Comparison of ENCODE assay signal across 8 cellular contexts in genomic region chr10:132307823-132308587, GRCh38. TPM values are rescaled to one million over a fixed set of nuclear protein-coding genes. Genes with fewer than 3 reads are reported as not detected.
A peak's percentile ranks its signal among the peaks of the same experiment; 100 is the strongest.
DNase-seq lines count a peak whose midpoint lies in the region; ATAC-seq, FAIRE-seq and TF ChIP-seq lines count a peak whose summit lies in the region.

Gene STK32C, minus strand, starts transcription at chr10:132307950. Its CDS starts 117 bp downstream, at chr10:132307833.

- DNase-seq in A549 (ENCODE audit: low read depth in 1 of 2, low spot score in 1 of 2) (peak; percentile 90 to 93), NCI-H2196 (lab: John Stamatoyannopoulos, UW; ENCODE audit: unreplicated experiment) (peak; percentile 71), colonic mucosa (peak; percentile 92), left kidney (ENCODE audit: low read depth, low spot score) (peak; percentile 95)
- peak; percentile 93 for DNase-seq in activated CD4-positive, alpha-beta T cell treated with anti-CD3 and anti-CD28 coated beads for 48 hours
- peak; percentile 84 to 89 (median 86) for DNase-seq in stimulated activated CD4-positive, alpha-beta T cell treated with anti-CD3 and anti-CD28 coated beads, Interleukin-1b, Interleukin-23, amount 100 ng/mL, for 24 hours (ENCODE audit: low read depth in 4 of 4, low spot score in 1 of 4)

- TF ChIP-seq RAD21 in A549 (conservative IDR thresholded peaks at IDR 0.05 in 1 of 2, IDR thresholded peaks at IDR 0.05 in 1 of 2) = peak in 1 of 2 experiments; percentile 47; a peak in 1 of 5 replicates

- intact Hi-C loops in colonic mucosa (cut with DNase I) = no loop called here

- POLR2A ChIA-PET in A549 (lab: Yijun Ruan, JAX) = interaction anchor here (0.6 to 1.0 kb wide), 13 partner anchors 12 to 138 kb away, joined by 3 to 18 read pairs (median 4); partner anchors contain the start of gene LRRC27

- peak within 1 kb of the TSS; percentile 88 for H3K4me2 ChIP-seq in A549

- WGBS in A549 (ENCODE audit: missing lambda C conversion rate) = 2% methylated on average over 12 of the region's 84 CpGs

- peak; percentile 82 for TF ChIP-seq POLR2A in A549 (IDR thresholded peaks at IDR 0.05; ENCODE audit: low read length)

- H3K9me3 ChIP-seq in A549 = no peaks in the 10 kb centered on the region
- no peaks in the 10 kb centered on the region for H3K9me3 ChIP-seq in colonic mucosa

- H3K27me3 ChIP-seq in colonic mucosa = no peaks in the 10 kb centered on the region

- H3K27ac ChIP-seq in A549 (peak within 1 kb of the TSS; percentile 95 to 97), colonic mucosa (peak within 1 kb of the TSS; percentile 79)

- FAIRE-seq in A549 (lab: Jason Lieb, UNC) = no peak

- ATAC-seq in A549 (peak; percentile 75 to 88), GM18508 (IDR thresholded peaks at IDR 0.05; ENCODE audit: insufficient read depth, unreplicated experiment) (peak; percentile 50), HG02973 (IDR thresholded peaks at IDR 0.05; ENCODE audit: unreplicated experiment) (peak; percentile 73)

- CTCF ChIA-PET in A549 (lab: Yijun Ruan, JAX) = interaction anchor here (0.8 to 1.6 kb wide), 3 partner anchors 14 to 88 kb away, joined by 3 to 4 read pairs (median 3); no protein-coding TSS in a partner anchor

- no peak for TF ChIP-seq EP300 in A549 (IDR thresholded peaks at IDR 0.05)

- TF ChIP-seq CTCF in A549 (IDR thresholded peaks at IDR 0.05) (no peak), colonic mucosa (IDR thresholded peaks at IDR 0.05) (no peak)

- H3K4me3 ChIP-seq in A549 (peak within 1 kb of the TSS; percentile 88), colonic mucosa (peak within 1 kb of the TSS; percentile 96)

- H3K4me1 ChIP-seq in A549 = peaks cover 21% of the 10 kb centered on the region
- peaks cover 6% of the 10 kb centered on the region for H3K4me1 ChIP-seq in colonic mucosa

- H3K9ac ChIP-seq in colonic mucosa (ENCODE audit: low read depth in 2 of 2, low read length in 2 of 2) = peak within 1 kb of the TSS; percentile 56 to 76

- H3K36me3 ChIP-seq in colonic mucosa = no peaks in the 10 kb centered on the region

TF ChIP-seq in A549, 52 proteins besides CTCF, POLR2A, EP300 and RAD21:
- TF ChIP-seq HDAC2 (IDR thresholded peaks at IDR 0.05) (no peak), CHD4 (IDR thresholded peaks at IDR 0.05; ENCODE audit: borderline replicate concordance) (no peak), SMC3 (IDR thresholded peaks at IDR 0.05) (peak; percentile 29), MYC (IDR thresholded peaks at IDR 0.05; ENCODE audit: borderline replicate concordance, low read length) (no peak), HOXB5 (CRISPR knock-in tag; IDR thresholded peaks at IDR 0.05) (no peak), HOXB13 (CRISPR knock-in tag; IDR thresholded peaks at IDR 0.05; ENCODE audit: low read depth) (no peak), JUN (IDR thresholded peaks at IDR 0.05) (peak in 1 of 2 experiments; percentile 78; a peak in 2 of 5 replicates), KDM1A (IDR thresholded peaks at IDR 0.05; ENCODE audit: low read depth) (no peak), ZNF302 (CRISPR knock-in tag; IDR thresholded peaks at IDR 0.05) (no peak), CEBPB (IDR thresholded peaks at IDR 0.05) (no peak), ZC3H11A (IDR thresholded peaks at IDR 0.05) (no peak), KDM5A (IDR thresholded peaks at IDR 0.05) (no peak), FOSL2 (IDR thresholded peaks at IDR 0.05) (no peak), FOSL2 (CRISPR knock-in tag; IDR thresholded peaks at IDR 0.05) (no peak), PHF8 (IDR thresholded peaks at IDR 0.05; ENCODE audit: borderline replicate concordance, low read depth) (peak; percentile 73; the same call in 1 of the 2 replicates), E2F6 (IDR thresholded peaks at IDR 0.05; ENCODE audit: borderline replicate concordance, low read depth) (no peak), ATOH8 (CRISPR knock-in tag; IDR thresholded peaks at IDR 0.05; ENCODE audit: low read depth) (no peak), CBX2 (IDR thresholded peaks at IDR 0.05; ENCODE audit: borderline replicate concordance, low read depth) (no peak), ZFP36 (IDR thresholded peaks at IDR 0.05; ENCODE audit: borderline replicate concordance, partially characterized antibody) (no peak), EHF (CRISPR knock-in tag; IDR thresholded peaks at IDR 0.05) (no peak), RNF2 (IDR thresholded peaks at IDR 0.05; ENCODE audit: borderline replicate concordance, low read depth) (no peak)
- TF ChIP-seq, protein P1, sequence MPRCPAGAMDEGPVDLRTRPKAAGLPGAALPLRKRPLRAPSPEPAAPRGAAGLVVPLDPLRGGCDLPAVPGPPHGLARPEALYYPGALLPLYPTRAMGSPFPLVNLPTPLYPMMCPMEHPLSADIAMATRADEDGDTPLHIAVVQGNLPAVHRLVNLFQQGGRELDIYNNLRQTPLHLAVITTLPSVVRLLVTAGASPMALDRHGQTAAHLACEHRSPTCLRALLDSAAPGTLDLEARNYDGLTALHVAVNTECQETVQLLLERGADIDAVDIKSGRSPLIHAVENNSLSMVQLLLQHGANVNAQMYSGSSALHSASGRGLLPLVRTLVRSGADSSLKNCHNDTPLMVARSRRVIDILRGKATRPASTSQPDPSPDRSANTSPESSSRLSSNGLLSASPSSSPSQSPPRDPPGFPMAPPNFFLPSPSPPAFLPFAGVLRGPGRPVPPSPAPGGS (IDR thresholded peaks at IDR 0.05) = peak; percentile 42; the same call in 1 of the 3 replicates
- TF ChIP-seq, protein P2, sequence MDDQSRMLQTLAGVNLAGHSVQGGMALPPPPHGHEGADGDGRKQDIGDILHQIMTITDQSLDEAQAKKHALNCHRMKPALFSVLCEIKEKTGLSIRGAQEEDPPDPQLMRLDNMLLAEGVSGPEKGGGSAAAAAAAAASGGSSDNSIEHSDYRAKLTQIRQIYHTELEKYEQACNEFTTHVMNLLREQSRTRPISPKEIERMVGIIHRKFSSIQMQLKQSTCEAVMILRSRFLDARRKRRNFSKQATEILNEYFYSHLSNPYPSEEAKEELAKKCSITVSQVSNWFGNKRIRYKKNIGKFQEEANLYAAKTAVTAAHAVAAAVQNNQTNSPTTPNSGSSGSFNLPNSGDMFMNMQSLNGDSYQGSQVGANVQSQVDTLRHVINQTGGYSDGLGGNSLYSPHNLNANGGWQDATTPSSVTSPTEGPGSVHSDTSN (IDR thresholded peaks at IDR 0.05) = no peak
- TF ChIP-seq, protein P3, sequence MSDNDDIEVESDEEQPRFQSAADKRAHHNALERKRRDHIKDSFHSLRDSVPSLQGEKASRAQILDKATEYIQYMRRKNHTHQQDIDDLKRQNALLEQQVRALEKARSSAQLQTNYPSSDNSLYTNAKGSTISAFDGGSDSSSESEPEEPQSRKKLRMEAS (IDR thresholded peaks at IDR 0.05) = no peak
- TF ChIP-seq, protein P4, sequence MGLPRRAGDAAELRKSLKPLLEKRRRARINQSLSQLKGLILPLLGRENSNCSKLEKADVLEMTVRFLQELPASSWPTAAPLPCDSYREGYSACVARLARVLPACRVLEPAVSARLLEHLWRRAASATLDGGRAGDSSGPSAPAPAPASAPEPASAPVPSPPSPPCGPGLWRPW (IDR thresholded peaks at IDR 0.05) = no peak

RNA-seq across cellular contexts. Expression of gene STK32C, which starts in this region (rescaled TPM):
- polyA plus RNA-seq in A549 (2011; rRNA removed) = 23.5 and 29.9 TPM in 2 replicates
- polyA plus RNA-seq in A549 (2012; cell fraction: cytosol; rRNA removed) = 51.5 and 53.2 TPM in 2 replicates
- polyA plus RNA-seq in A549 (2012; cell fraction: nucleus; rRNA removed) = 52.9 and 56.5 TPM in 2 replicates
- 41.5 to 47.9 TPM (median 43.6 TPM) in 3 replicates for polyA plus RNA-seq in A549 (2017; fragmentation: RNase III; extraction: RNeasy Plus Mini Kit Qiagen cat#74134 plus additional on column Dnase treatment)
- polyA minus RNA-seq in A549 (2011; rRNA and poly(A)+ RNA removed) = 20.3 and 22.3 TPM in 2 replicates
- 10 to 100 TPM in 1 of 2 donors, 1 to 10 TPM in 1; 9.2 to 14.5 TPM for total RNA-seq in colonic mucosa

Comparison
In these comparisons a context has a peak if more than half of its experiments do, and no peak if none do; other contexts are left out.
1. Peak in every context shown above with its lines: DNase-seq, ATAC-seq, H3K4me3 ChIP-seq and H3K27ac ChIP-seq.